ENCODE assay signal across 9 cellular contexts in genomic region chr7:27586825-27587224, GRCh38.
A peak's percentile ranks its signal among the peaks of the same experiment; 100 is the strongest.
DNase-seq lines count a peak whose midpoint lies in the region; ATAC-seq, FAIRE-seq and TF ChIP-seq lines count a peak whose summit lies in the region.
"Had no signal": no experiment of that assay in that cellular context is flagged by ENCODE, and none has a peak within 500 bp of the region (broad histone marks: within the 10 kb centered on the region; RNA-seq: fewer than 3 reads in every experiment).

No MANE protein-coding gene starts in this region.

- no peaks in the 10 kb centered on the region for H3K9me3 Mint-ChIP-seq in CD14-positive monocyte
- no peaks in the 10 kb centered on the region for H3K9me3 Mint-ChIP-seq in activated CD4-positive, alpha-beta memory T cell treated with anti-CD3 and anti-CD28 coated beads, Interleukin-2, amount 10 ng/mL, durations not matched to agents 7 days and 5 days

- no peak for TF ChIP-seq POLR2A in GM12892 (IDR thresholded peaks at IDR 0.05; ENCODE audit: low read depth, low read length)

- no peaks in the 10 kb centered on the region for H3K27me3 Mint-ChIP-seq in CD14-positive monocyte (ENCODE audit: low read depth in 3 of 3)
- no peaks in the 10 kb centered on the region for H3K27me3 Mint-ChIP-seq in activated CD4-positive, alpha-beta memory T cell treated with anti-CD3 and anti-CD28 coated beads, Interleukin-2, amount 10 ng/mL, durations not matched to agents 7 days and 5 days

- DNase-seq in GM12892 (ENCODE audit: insufficient read length), result peak; percentile 12
- DNase-seq in NCI-H1092 (lab: John Stamatoyannopoulos, UW), result peak; percentile 68
- peak in 30 of 58 donors; percentile 1 to 55 (median 10) for DNase-seq in anterior cingulate cortex (lab: John Stamatoyannopoulos, UW)
- no peak for DNase-seq in RWPE1 (ENCODE audit: low spot score)
- DNase-seq in CD14-positive monocyte (ENCODE audit: low spot score), result no peak
- DNase-seq in activated CD4-positive, alpha-beta memory T cell treated with anti-CD3 and anti-CD28 coated beads, Interleukin-2, amount 10 ng/mL, durations not matched to agents 7 days and 5 days, result no peak
- no peak for DNase-seq in G401 (ENCODE audit: low spot score)

- CTCF ChIA-PET in RWPE1 (lab: Yijun Ruan, JAX), result interaction anchor here (0.6 kb wide), 2 partner anchors 433 to 535 kb away, joined by 3 to 4 read pairs; no protein-coding TSS in a partner anchor
- CTCF ChIA-PET in activated CD4-positive, alpha-beta memory T cell treated with anti-CD3 and anti-CD28 coated beads, Interleukin-2, amount 10 ng/mL, durations not matched to agents 7 days and 5 days (lab: Charles Lee), result no interaction called here

- intact Hi-C loops in CD14-positive monocyte (cut with micrococcal nuclease), result no loop called here

- POLR2A ChIA-PET in RWPE1 (lab: Yijun Ruan, JAX; ENCODE audit: low non-redundant PET), result no interaction called here
- POLR2A ChIA-PET in activated CD4-positive, alpha-beta memory T cell treated with anti-CD3 and anti-CD28 coated beads, Interleukin-2, amount 10 ng/mL, durations not matched to agents 7 days and 5 days (lab: Charles Lee), result interaction anchor here (0.9 kb wide), 1 partner anchor 20 kb away, joined by 4 read pairs; no protein-coding TSS in a partner anchor

- no peak overlapping the region for H3K27ac Mint-ChIP-seq in CD14-positive monocyte
- H3K27ac Mint-ChIP-seq in activated CD4-positive, alpha-beta memory T cell treated with anti-CD3 and anti-CD28 coated beads, Interleukin-2, amount 10 ng/mL, durations not matched to agents 7 days and 5 days, result no peak overlapping the region

- TF ChIP-seq CTCF in RWPE1 (conservative IDR thresholded peaks at IDR 0.05; ENCODE audit: low read depth) (no peak), CD14-positive monocyte (IDR thresholded peaks at IDR 0.05) (no peak)

- peaks cover 0 to 3% of the 10 kb centered on the region in 2 donors for H3K36me3 Mint-ChIP-seq in CD14-positive monocyte
- no peaks in the 10 kb centered on the region for H3K36me3 Mint-ChIP-seq in activated CD4-positive, alpha-beta memory T cell treated with anti-CD3 and anti-CD28 coated beads, Interleukin-2, amount 10 ng/mL, durations not matched to agents 7 days and 5 days (ENCODE audit: low read depth)

- in situ Hi-C loops in G401 (cut with HindIII; ENCODE audit: low sequenced_read_pairs), result no loop called here

- peak; percentile 92 for FAIRE-seq in GM12892 (lab: Jason Lieb, UNC)

- peaks cover 1% of the 10 kb centered on the region for H3K4me1 Mint-ChIP-seq in CD14-positive monocyte
- no peaks in the 10 kb centered on the region for H3K4me1 Mint-ChIP-seq in activated CD4-positive, alpha-beta memory T cell treated with anti-CD3 and anti-CD28 coated beads, Interleukin-2, amount 10 ng/mL, durations not matched to agents 7 days and 5 days

- ATAC-seq in GM21825 (IDR thresholded peaks at IDR 0.05; ENCODE audit: unreplicated experiment), result peak; percentile 88
- ATAC-seq: left lung had no signal

- H3K4me3 Mint-ChIP-seq in CD14-positive monocyte, result no peak overlapping the region
- no peak overlapping the region for H3K4me3 Mint-ChIP-seq in activated CD4-positive, alpha-beta memory T cell treated with anti-CD3 and anti-CD28 coated beads, Interleukin-2, amount 10 ng/mL, durations not matched to agents 7 days and 5 days

- no peak overlapping the region for H3K27ac ChIP-seq in RWPE1
- H3K27ac ChIP-seq: left lung had no signal

Comparison
In these comparisons a context has a peak if more than half of its experiments do, and no peak if none do; other contexts are left out.
1. DNase-seq: peak in GM12892 (single experiment), NCI-H1092 (single experiment) and anterior cingulate cortex (30 of 58); none in RWPE1 (single experiment), CD14-positive monocyte (single experiment), activated CD4-positive, alpha-beta memory T cell treated with anti-CD3 and anti-CD28 coated beads, Interleukin-2, amount 10 ng/mL, durations not matched to agents 7 days and 5 days (single experiment) and G401 (single experiment).